In genomic region chr19:16516923-16517610, GRCh38 we compare ENCODE assay signal across 18 cellular contexts. TPM values are rescaled to one million over a fixed set of nuclear protein-coding genes. Genes with fewer than 3 reads are reported as not detected.
DNase-seq lines count a peak whose midpoint lies in the region; ATAC-seq and TF ChIP-seq lines count a peak whose summit lies in the region.
"Had no signal": no experiment of that assay in that cellular context is flagged by ENCODE, and none has a peak within 500 bp of the region (broad histone marks: within the 10 kb centered on the region; RNA-seq: fewer than 3 reads in every experiment).

No MANE protein-coding gene starts in this region.

- peak; percentile 24 for ATAC-seq in activated CD8-positive, alpha-beta memory T cell treated with anti-CD3 and anti-CD28 coated beads, Interleukin-2, amount 10 ng/mL, durations not matched to agents 7 days and 5 days
- ATAC-seq in Panc1 = peak; percentile 18; the same call in 1 of the 2 replicates
- peak; percentile 11 for ATAC-seq in left colon
- ATAC-seq in stimulated activated naive B cell treated with anti-CD40 and anti-IgM and Interleukin-4, amounts not matched to agents 10 μg/mL and 1 μg/mL and 100 μg/mL, for 72 hours (replicated peaks) = peak; percentile 13 to 22
- ATAC-seq: left lung had no signal

- peaks cover 9% of the 10 kb centered on the region for H3K4me1 Mint-ChIP-seq in activated CD8-positive, alpha-beta memory T cell treated with anti-CD3 and anti-CD28 coated beads, Interleukin-2, amount 10 ng/mL, durations not matched to agents 7 days and 5 days
- H3K4me1 Mint-ChIP-seq in stimulated activated naive B cell treated with anti-CD40 and anti-IgM and Interleukin-4, amounts not matched to agents 10 μg/mL and 1 μg/mL and 100 μg/mL, for 72 hours = peaks cover 0 to 5% of the 10 kb centered on the region in 2 donors

- no peaks in the 10 kb centered on the region for H3K27me3 ChIP-seq in Panc1 (ENCODE audit: control insufficient read depth, insufficient read depth, low read length)
- H3K27me3 ChIP-seq: left lung had no signal

- no peak overlapping the region for H3K4me3 Mint-ChIP-seq in activated CD8-positive, alpha-beta memory T cell treated with anti-CD3 and anti-CD28 coated beads, Interleukin-2, amount 10 ng/mL, durations not matched to agents 7 days and 5 days
- no peak overlapping the region for H3K4me3 Mint-ChIP-seq in stimulated activated naive B cell treated with anti-CD40 and anti-IgM and Interleukin-4, amounts not matched to agents 10 μg/mL and 1 μg/mL and 100 μg/mL, for 72 hours
- H3K4me3 Mint-ChIP-seq: type B pancreatic cell had no signal

- BruUV-seq in Panc1 (replicated peaks; lab: Mats Ljungman, UMichigan) = no TSS peak

- no peak for DNase-seq in activated CD8-positive, alpha-beta memory T cell treated with anti-CD3 and anti-CD28 coated beads, Interleukin-2, amount 10 ng/mL, durations not matched to agents 7 days and 5 days
- DNase-seq in activated CD8-positive, alpha-beta memory T cell treated with anti-CD3 and anti-CD28 coated beads, Interleukin-2, amount 50 U/mL, for 48 hours = no peak
- no peak for DNase-seq in Panc1 (ENCODE audit: low read depth, low spot score)
- DNase-seq in left colon = no peak
- DNase-seq in stimulated activated naive B cell treated with anti-CD40 and anti-IgM and Interleukin-4, amounts not matched to agents 10 μg/mL and 1 μg/mL and 100 μg/mL, for 72 hours = no peak
- DNase-seq in mucosa of gallbladder (ENCODE audit: low spot score) = no peak
- no peak for DNase-seq in effector CD8-positive, alpha-beta T cell (lab: John Stamatoyannopoulos, UW)
- no peak for DNase-seq in midbrain (lab: John Stamatoyannopoulos, UW)
- DNase-seq: activated CD4-positive, CD25-positive, alpha-beta regulatory T cell; activated naive CD4-positive, alpha-beta T cell treated with Interleukin-2 at 50 U/mL for 16 hours; left lung; NCI-H187; NCI-H226; NK-92 treated with Interleukin-12 subunit alpha and Interleukin-12 subunit beta, amount 100 ng/mL, for 24 hours had no signal

- CTCF ChIA-PET in activated CD8-positive, alpha-beta memory T cell treated with anti-CD3 and anti-CD28 coated beads, Interleukin-2, amount 10 ng/mL, durations not matched to agents 7 days and 5 days (lab: Charles Lee) = no interaction called here
- CTCF ChIA-PET in Panc1 (lab: Charles Lee) = no interaction called here

- H3K36me3 Mint-ChIP-seq in activated CD8-positive, alpha-beta memory T cell treated with anti-CD3 and anti-CD28 coated beads, Interleukin-2, amount 10 ng/mL, durations not matched to agents 7 days and 5 days = peaks cover 22% of the 10 kb centered on the region
- H3K36me3 Mint-ChIP-seq in stimulated activated naive B cell treated with anti-CD40 and anti-IgM and Interleukin-4, amounts not matched to agents 10 μg/mL and 1 μg/mL and 100 μg/mL, for 72 hours = peaks cover 40 to 60% of the 10 kb centered on the region in 2 donors

- no peaks in the 10 kb centered on the region; the same call in 1 of the 2 replicates for H3K36me3 ChIP-seq in Panc1 (ENCODE audit: control insufficient read depth, insufficient read depth, low read length)

- POLR2A ChIA-PET in Panc1 (lab: Charles Lee) = no interaction called here

- in situ Hi-C loops in Panc1 (cut with HindIII; ENCODE audit: low pct_unique_long_range_greater_than_20kb, low sequenced_read_pairs) = no loop called here

- H3K9me3 ChIP-seq in Panc1 (ENCODE audit: control insufficient read depth, insufficient read depth, low read depth, low read length) = no peaks in the 10 kb centered on the region
- H3K9me3 ChIP-seq: left lung had no signal

- H3K9me3 Mint-ChIP-seq in activated CD8-positive, alpha-beta memory T cell treated with anti-CD3 and anti-CD28 coated beads, Interleukin-2, amount 10 ng/mL, durations not matched to agents 7 days and 5 days (ENCODE audit: low read depth) = no peaks in the 10 kb centered on the region
- no peaks in the 10 kb centered on the region for H3K9me3 Mint-ChIP-seq in stimulated activated naive B cell treated with anti-CD40 and anti-IgM and Interleukin-4, amounts not matched to agents 10 μg/mL and 1 μg/mL and 100 μg/mL, for 72 hours
- H3K9me3 Mint-ChIP-seq: type B pancreatic cell had no signal

- intact Hi-C loops in Panc1 (cut with micrococcal nuclease; ENCODE audit: unreplicated experiment) = no loop called here
- intact Hi-C loops in left colon (cut with DNase I, micrococcal nuclease) = no loop called here

- H3K27ac Mint-ChIP-seq in activated CD8-positive, alpha-beta memory T cell treated with anti-CD3 and anti-CD28 coated beads, Interleukin-2, amount 10 ng/mL, durations not matched to agents 7 days and 5 days = no peak overlapping the region
- H3K27ac Mint-ChIP-seq in stimulated activated naive B cell treated with anti-CD40 and anti-IgM and Interleukin-4, amounts not matched to agents 10 μg/mL and 1 μg/mL and 100 μg/mL, for 72 hours = peak overlapping the region; percentile 25
- H3K27ac Mint-ChIP-seq: type B pancreatic cell had no signal

- H3K27ac ChIP-seq in Panc1 (ENCODE audit: low read length) = no peak overlapping the region
- H3K27ac ChIP-seq: left lung had no signal

- H3K4me3 ChIP-seq in Panc1 (ENCODE audit: low read depth in 2 of 2, low read length in 2 of 2) = no peak overlapping the region
- H3K4me3 ChIP-seq: left lung had no signal

- H3K27me3 Mint-ChIP-seq in activated CD8-positive, alpha-beta memory T cell treated with anti-CD3 and anti-CD28 coated beads, Interleukin-2, amount 10 ng/mL, durations not matched to agents 7 days and 5 days = no peaks in the 10 kb centered on the region
- H3K27me3 Mint-ChIP-seq in stimulated activated naive B cell treated with anti-CD40 and anti-IgM and Interleukin-4, amounts not matched to agents 10 μg/mL and 1 μg/mL and 100 μg/mL, for 72 hours = no peaks in the 10 kb centered on the region
- H3K27me3 Mint-ChIP-seq: type B pancreatic cell had no signal

- H3K4me1 ChIP-seq in Panc1 (ENCODE audit: control insufficient read depth, insufficient read depth, low read length) = no peaks in the 10 kb centered on the region
- H3K4me1 ChIP-seq: left lung had no signal

- TF ChIP-seq CTCF in Panc1 (IDR thresholded peaks at IDR 0.05) = no peak

RNA-seq across cellular contexts. Expression of gene C19orf44, which starts 20.9 kb away (rescaled TPM):
- 1 to 10 TPM; 3.5 to 3.6 TPM for total RNA-seq in activated CD8-positive, alpha-beta memory T cell treated with anti-CD3 and anti-CD28 coated beads, Interleukin-2, amount 10 ng/mL, durations not matched to agents 7 days and 5 days
- total RNA-seq in Panc1 (2021; ENCODE audit: unreplicated experiment) = 4.4 TPM
- 6.0 TPM for polyA plus RNA-seq in Panc1 (2012; ENCODE audit: insufficient read length)
- total RNA-seq in left colon = 1 to 10 TPM; 1.4 to 2.4 TPM
- 11.2 TPM for total RNA-seq in mucosa of gallbladder

RNA-seq across cellular contexts. Expression of gene CALR3, which starts 21.1 kb away (rescaled TPM):
- total RNA-seq in activated CD8-positive, alpha-beta memory T cell treated with anti-CD3 and anti-CD28 coated beads, Interleukin-2, amount 10 ng/mL, durations not matched to agents 7 days and 5 days = not detected
- total RNA-seq in Panc1 (2021; ENCODE audit: unreplicated experiment) (not detected), left colon (not detected), mucosa of gallbladder (not detected)
- not detected for polyA plus RNA-seq in Panc1 (2012; ENCODE audit: insufficient read length)
- total RNA-seq: Daoy; left lung; T-helper 1 cell treated with Interleukin-12 subunit alpha and Interleukin-12 subunit beta and Interleukin-4 antibody, amounts not matched to agents 30 ng/mL and 1 ng/mL, for 36 hours had no signal
- polyA plus RNA-seq: small intestine had no signal

RNA-seq across cellular contexts. Expression of gene CHERP, which starts 25.2 kb away (rescaled TPM):
- total RNA-seq in activated CD8-positive, alpha-beta memory T cell treated with anti-CD3 and anti-CD28 coated beads, Interleukin-2, amount 10 ng/mL, durations not matched to agents 7 days and 5 days = 10 to 100 TPM; 66.5 to 74.5 TPM
- total RNA-seq in Panc1 (2021; ENCODE audit: unreplicated experiment) = 48.3 TPM
- 49.8 TPM for polyA plus RNA-seq in Panc1 (2012; ENCODE audit: insufficient read length)
- total RNA-seq in left colon = 10 to 100 TPM; 32.1 to 41.5 TPM
- 47.3 TPM for total RNA-seq in mucosa of gallbladder

RNA-seq across cellular contexts. Expression of gene EPS15L1, which starts 45.3 kb away (rescaled TPM):
- total RNA-seq in activated CD8-positive, alpha-beta memory T cell treated with anti-CD3 and anti-CD28 coated beads, Interleukin-2, amount 10 ng/mL, durations not matched to agents 7 days and 5 days = 10 to 100 TPM; 40.7 to 42.6 TPM
- total RNA-seq in Panc1 (2021; ENCODE audit: unreplicated experiment) (34.2 TPM), left colon (10 to 100 TPM; 33.4 to 41.1 TPM), mucosa of gallbladder (46.1 TPM)
- polyA plus RNA-seq in Panc1 (2012; ENCODE audit: insufficient read length) = 27.1 TPM

RNA-seq across cellular contexts. Expression of gene SLC35E1, which starts 55.1 kb away (rescaled TPM):
- total RNA-seq in activated CD8-positive, alpha-beta memory T cell treated with anti-CD3 and anti-CD28 coated beads, Interleukin-2, amount 10 ng/mL, durations not matched to agents 7 days and 5 days = 10 to 100 TPM; 46.2 to 46.3 TPM
- 43.5 TPM for total RNA-seq in Panc1 (2021; ENCODE audit: unreplicated experiment)
- 48.2 TPM for polyA plus RNA-seq in Panc1 (2012; ENCODE audit: insufficient read length)
- 10 to 100 TPM; 35.8 to 37.7 TPM for total RNA-seq in left colon
- 43.0 TPM for total RNA-seq in mucosa of gallbladder
